Comparison of ENCODE assay signal across 13 cellular contexts in genomic region chr14:64409509-64409908, GRCh38. TPM values are rescaled to one million over a fixed set of nuclear protein-coding genes. Genes with fewer than 3 reads are reported as not detected.
A peak's percentile ranks its signal among the peaks of the same experiment; 100 is the strongest.
DNase-seq lines count a peak whose midpoint lies in the region; ATAC-seq and TF ChIP-seq lines count a peak whose summit lies in the region.
"Had no signal": no experiment of that assay in that cellular context is flagged by ENCODE, and none has a peak within 500 bp of the region (broad histone marks: within the 10 kb centered on the region; RNA-seq: fewer than 3 reads in every experiment).

No MANE protein-coding gene starts in this region.

- H3K36me3 Mint-ChIP-seq in MCF 10A (ENCODE audit: insufficient read depth, unreplicated experiment): peaks cover 70% of the 10 kb centered on the region
- H3K36me3 Mint-ChIP-seq in activated naive CD4-positive, alpha-beta T cell treated with anti-CD3 and anti-CD28 coated beads for 36 hours (ENCODE audit: low read depth): peaks cover 37% of the 10 kb centered on the region

- no TSS peak for BruUV-seq in MCF 10A (replicated peaks; lab: Mats Ljungman, UMichigan)

- H3K27me3 Mint-ChIP-seq in MCF 10A (ENCODE audit: insufficient read depth, unreplicated experiment): no peaks in the 10 kb centered on the region
- no peaks in the 10 kb centered on the region for H3K27me3 Mint-ChIP-seq in activated naive CD4-positive, alpha-beta T cell treated with anti-CD3 and anti-CD28 coated beads for 36 hours (ENCODE audit: low read depth)

- H3K9me3 Mint-ChIP-seq in MCF 10A (ENCODE audit: unreplicated experiment): no peaks in the 10 kb centered on the region
- no peaks in the 10 kb centered on the region for H3K9me3 Mint-ChIP-seq in activated naive CD4-positive, alpha-beta T cell treated with anti-CD3 and anti-CD28 coated beads for 36 hours
- H3K9me3 Mint-ChIP-seq: mesothelial cell of epicardium had no signal

- H3K27ac Mint-ChIP-seq in MCF 10A (ENCODE audit: low read depth, unreplicated experiment): peak overlapping the region; percentile 35
- no peak overlapping the region for H3K27ac Mint-ChIP-seq in activated naive CD4-positive, alpha-beta T cell treated with anti-CD3 and anti-CD28 coated beads for 36 hours
- H3K27ac Mint-ChIP-seq: mesothelial cell of epicardium had no signal

- no peaks in the 10 kb centered on the region for H3K36me3 ChIP-seq in breast epithelium
- H3K36me3 ChIP-seq in ascending aorta: peaks cover 5 to 15% of the 10 kb centered on the region in 2 donors
- H3K36me3 ChIP-seq in aorta (ENCODE audit: control insufficient read depth in 1 of 2, insufficient read depth in 2 of 2, low read length in 1 of 2): no peaks in the 10 kb centered on the region
- H3K36me3 ChIP-seq: ovary had no signal

- TF ChIP-seq CTCF in MCF 10A (IDR thresholded peaks at IDR 0.05; ENCODE audit: unreplicated experiment) (no peak), breast epithelium (IDR thresholded peaks at IDR 0.05) (no peak), ascending aorta (IDR thresholded peaks at IDR 0.05) (no peak)

- POLR2A ChIA-PET in MCF 10A (lab: Yijun Ruan, JAX): no interaction called here

- peaks cover 4% of the 10 kb centered on the region for H3K4me1 Mint-ChIP-seq in MCF 10A (ENCODE audit: insufficient read depth, unreplicated experiment)
- H3K4me1 Mint-ChIP-seq in activated naive CD4-positive, alpha-beta T cell treated with anti-CD3 and anti-CD28 coated beads for 36 hours (ENCODE audit: low read depth): no peaks in the 10 kb centered on the region

- intact Hi-C loops in MCF 10A (cut with micrococcal nuclease): no loop called here
- intact Hi-C loops in breast epithelium (cut with DNase I; ENCODE audit: low total_unique reads): no loop called here
- intact Hi-C loops in ascending aorta (cut with DNase I): no loop called here
- intact Hi-C loops in aorta (cut with DNase I): no loop called here
- intact Hi-C loops in activated naive CD4-positive, alpha-beta T cell treated with anti-CD3 and anti-CD28 coated beads for 36 hours (cut with micrococcal nuclease): no loop called here

- no peak overlapping the region for H3K27ac ChIP-seq in breast epithelium
- peak overlapping the region; percentile 52 to 58 for H3K27ac ChIP-seq in ascending aorta
- H3K27ac ChIP-seq in aorta (ENCODE audit: low read depth in 1 of 2, low read length in 2 of 2): peak overlapping the region; percentile 63 to 64
- H3K27ac ChIP-seq: ovary, spleen had no signal

- WGBS in aorta, 2 donors: 48 to 57% methylated on average over 5 of the region's 5 CpGs

- CTCF ChIA-PET in MCF 10A (lab: Yijun Ruan, JAX): interaction anchor here (0.6 to 1.0 kb wide), 2 partner anchors 29 to 291 kb away, joined by 3 read pairs; no protein-coding TSS in a partner anchor
- CTCF ChIA-PET in activated naive CD4-positive, alpha-beta T cell treated with anti-CD3 and anti-CD28 coated beads for 36 hours (lab: Charles Lee): interaction anchor here (0.6 kb wide), 1 partner anchor 382 kb away, joined by 3 read pairs; no protein-coding TSS in a partner anchor

- no peaks in the 10 kb centered on the region for H3K27me3 ChIP-seq in breast epithelium
- H3K27me3 ChIP-seq in ascending aorta: no peaks in the 10 kb centered on the region
- H3K27me3 ChIP-seq in aorta (ENCODE audit: control insufficient read depth in 1 of 2, insufficient read depth in 2 of 2, low read length in 1 of 2): no peaks in the 10 kb centered on the region
- H3K27me3 ChIP-seq: ovary, spleen had no signal

- DNase-seq in MCF 10A (ENCODE audit: unreplicated experiment) (no peak), breast epithelium (ENCODE audit: low spot score in 2 of 2) (no peak), ascending aorta (ENCODE audit: low spot score in 2 of 2) (no peak), aorta (no peak), GM19240 (ENCODE audit: insufficient read length, low spot score) (no peak)
- no peak for DNase-seq in activated naive CD4-positive, alpha-beta T cell treated with anti-CD3 and anti-CD28 coated beads for 36 hours
- no peak for DNase-seq in activated CD4-positive, CD25-positive, alpha-beta regulatory T cell (lab: John Stamatoyannopoulos, UW)
- DNase-seq: NCI-H1436 treated with DMSO at 0.1 percent for 48 hours, ovary, spleen had no signal

- H3K4me3 Mint-ChIP-seq in MCF 10A (ENCODE audit: unreplicated experiment): no peak overlapping the region
- no peak overlapping the region for H3K4me3 Mint-ChIP-seq in activated naive CD4-positive, alpha-beta T cell treated with anti-CD3 and anti-CD28 coated beads for 36 hours
- H3K4me3 Mint-ChIP-seq: mesothelial cell of epicardium had no signal

- ATAC-seq in HG02884 (IDR thresholded peaks at IDR 0.05; ENCODE audit: unreplicated experiment) (peak; percentile 42), aorta (ENCODE audit: low FRiP score) (no peak)
- ATAC-seq: K562 had no signal

- no peak for TF ChIP-seq POLR2A in breast epithelium (IDR thresholded peaks at IDR 0.05)

- no peaks in the 10 kb centered on the region for H3K9me3 ChIP-seq in breast epithelium
- no peaks in the 10 kb centered on the region for H3K9me3 ChIP-seq in ascending aorta
- H3K9me3 ChIP-seq in aorta (ENCODE audit: control insufficient read depth, low read length): no peaks in the 10 kb centered on the region
- H3K9me3 ChIP-seq: ovary, spleen had no signal

- H3K4me1 ChIP-seq in breast epithelium: no peaks in the 10 kb centered on the region
- peaks cover 6% of the 10 kb centered on the region in 2 donors for H3K4me1 ChIP-seq in ascending aorta
- H3K4me1 ChIP-seq in aorta (ENCODE audit: control insufficient read depth in 1 of 2, insufficient read depth in 2 of 2, low read length in 2 of 2): no peaks in the 10 kb centered on the region

- no peak overlapping the region for H3K4me3 ChIP-seq in breast epithelium
- no peak overlapping the region for H3K4me3 ChIP-seq in ascending aorta
- no peak overlapping the region for H3K4me3 ChIP-seq in aorta (ENCODE audit: low read length in 2 of 2)
- H3K4me3 ChIP-seq: K562, ovary, spleen had no signal

RNA-seq across cellular contexts. Expression of gene MTHFD1, which starts 21.4 kb away (rescaled TPM):
- total RNA-seq in MCF 10A (2022): 57.6 and 72.7 TPM in 2 replicates
- total RNA-seq in breast epithelium: 100 to 1,000 TPM in 1 of 3 donors, 10 to 100 TPM in 2; 48.5 to 126 (median 50.3) TPM
- 7.2 TPM for total RNA-seq in ascending aorta
- total RNA-seq in aorta: 10 to 100 TPM; 39.4 to 44.6 TPM
- polyA plus RNA-seq in aorta: 10 to 100 TPM; 12.0 to 28.9 TPM
- total RNA-seq in activated naive CD4-positive, alpha-beta T cell treated with anti-CD3 and anti-CD28 coated beads for 36 hours: 100 to 1,000 TPM; 240 to 247 TPM

RNA-seq across cellular contexts. Expression of gene AKAP5, which starts 55.8 kb away (rescaled TPM):
- 0.14 and 0.22 TPM in 2 replicates for total RNA-seq in MCF 10A (2022)
- total RNA-seq in breast epithelium: 1 to 10 TPM in 1 of 3 donors, under 1 TPM in 2; 0.96 to 1.2 (median 0.98) TPM
- 0.11 TPM for total RNA-seq in ascending aorta
- total RNA-seq in aorta: 1 to 10 TPM; 2.8 to 2.9 TPM
- polyA plus RNA-seq in aorta: 1 to 10 TPM; 1.1 to 1.4 TPM
- under 1 TPM; 0.57 to 0.69 TPM for total RNA-seq in activated naive CD4-positive, alpha-beta T cell treated with anti-CD3 and anti-CD28 coated beads for 36 hours

Comparison
In these comparisons a context has a peak if more than half of its experiments do, and no peak if none do; other contexts are left out.
1. H3K27ac ChIP-seq: peak in ascending aorta (2 of 2) and aorta (2 of 2); none in breast epithelium (0 of 2).